ENCODE assay signal across 10 cellular contexts in the genomic region with DNA sequence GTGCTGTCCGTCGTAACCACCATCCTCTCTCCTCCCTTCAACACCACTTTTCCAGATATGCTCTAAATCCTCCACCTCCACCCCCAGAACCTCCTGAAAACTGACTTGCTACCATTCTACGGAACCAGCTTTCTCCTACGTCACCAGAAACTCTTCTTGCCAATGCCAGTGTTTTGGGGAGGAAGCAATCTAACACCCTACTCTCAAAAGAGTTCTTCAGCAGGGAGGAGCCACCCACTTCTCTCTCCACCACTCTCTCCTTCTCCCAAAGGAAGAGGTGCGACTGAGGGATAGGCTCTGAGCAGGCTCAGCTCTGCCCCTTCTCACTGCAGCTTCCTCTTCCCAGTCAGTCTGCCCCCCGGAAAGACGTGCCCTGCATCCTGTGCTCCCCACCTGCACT. TPM values are rescaled to one million over a fixed set of nuclear protein-coding genes. Genes with fewer than 3 reads are reported as not detected.
A peak's percentile ranks its signal among the peaks of the same experiment; 100 is the strongest.
DNase-seq lines count a peak whose midpoint lies in the region; TF ChIP-seq lines count a peak whose summit lies in the region.
"Had no signal": no experiment of that assay in that cellular context is flagged by ENCODE, and none has a peak within 500 bp of the region (broad histone marks: within the 10 kb centered on the region; RNA-seq: fewer than 3 reads in every experiment).

No MANE protein-coding gene starts in this region.

- H3K9me3 ChIP-seq in breast epithelium (no peaks in the 10 kb centered on the region), neuronal stem cell (replicated peaks in 1 of 2; ENCODE audit: control insufficient read depth in 2 of 2, insufficient read depth in 1 of 2, low read depth in 1 of 2, low read length in 2 of 2) (no peaks in the 10 kb centered on the region), Peyer's patch (no peaks in the 10 kb centered on the region)
- H3K9me3 ChIP-seq: heart left ventricle, MG63 had no signal

- H3K4me1 Mint-ChIP-seq in MCF 10A (ENCODE audit: insufficient read depth, unreplicated experiment): peaks cover 36% of the 10 kb centered on the region

- intact Hi-C loops in breast epithelium (cut with DNase I; ENCODE audit: low total_unique reads) (loop anchor here (10.0 kb wide), 1 partner anchor 53 kb away; the partner anchor contains the start of genes S100A1 and S100A13), MCF 10A (cut with micrococcal nuclease) (loop anchor here (1.0 to 2.0 kb wide), 8 partner anchors 37 to 415 kb away; partner anchors contain the start of genes RAB13, S100A13 and SNAPIN)

- H3K79me1 ChIP-seq in neuronal stem cell (ENCODE audit: low read depth, low read length): no peaks in the 10 kb centered on the region

- H3K14ac ChIP-seq in neuronal stem cell (ENCODE audit: low read length): peak overlapping the region; percentile 2

- H3K36me3 ChIP-seq in breast epithelium (no peaks in the 10 kb centered on the region), neuronal stem cell (replicated peaks in 1 of 2; ENCODE audit: control insufficient read depth in 2 of 2, insufficient read depth in 2 of 2, low read length in 2 of 2) (no peaks in the 10 kb centered on the region), Peyer's patch (no peaks in the 10 kb centered on the region)
- H3K36me3 ChIP-seq: heart left ventricle had no signal

- H4K8ac ChIP-seq in neuronal stem cell (ENCODE audit: low read depth, low read length): no peak overlapping the region

- H2BK5ac ChIP-seq in neuronal stem cell (ENCODE audit: low read length): no peak overlapping the region

- no peak overlapping the region for H3K4ac ChIP-seq in neuronal stem cell (ENCODE audit: low read length)

- BruUV-seq in MCF 10A (replicated peaks; lab: Mats Ljungman, UMichigan): no TSS peak

- H3K9ac ChIP-seq in neuronal stem cell (ENCODE audit: low read depth, low read length, poor library complexity): no peak overlapping the region

- H2AK5ac ChIP-seq in neuronal stem cell (ENCODE audit: low read depth, low read length): no peak overlapping the region

- H3K27me3 ChIP-seq in breast epithelium (no peaks in the 10 kb centered on the region), neuronal stem cell (ENCODE audit: control insufficient read depth in 3 of 3, insufficient read depth in 3 of 3, low read depth in 1 of 3, low read length in 3 of 3) (no peaks in the 10 kb centered on the region), Peyer's patch (no peaks in the 10 kb centered on the region)
- H3K27me3 ChIP-seq: heart left ventricle, MG63 had no signal

- POLR2A ChIA-PET in MCF 10A (lab: Yijun Ruan, JAX): interaction anchor here (0.7 to 7.1 kb wide), 20 partner anchors 10 to 415 kb away, joined by 3 to 476 read pairs (median 10); partner anchors contain the start of genes CHTOP, GATAD2B, ILF2 and RAB13

- no peak overlapping the region for H3K27ac Mint-ChIP-seq in MCF 10A (ENCODE audit: low read depth, unreplicated experiment)

- no peaks in the 10 kb centered on the region for H3K9me3 Mint-ChIP-seq in MCF 10A (ENCODE audit: unreplicated experiment)

- no peak overlapping the region for H3K4me3 ChIP-seq in breast epithelium
- H3K4me3 ChIP-seq in neuronal stem cell (ENCODE audit: low read length in 2 of 2): no peak overlapping the region
- H3K4me3 ChIP-seq in Peyer's patch: no peak overlapping the region
- H3K4me3 ChIP-seq: heart left ventricle, MG63 had no signal

- H3K4me1 ChIP-seq in breast epithelium (peaks cover 0 to 16% of the 10 kb centered on the region in 2 donors), neuronal stem cell (ENCODE audit: control insufficient read depth in 2 of 2, insufficient read depth in 1 of 2, low read depth in 1 of 2, low read length in 2 of 2) (peaks cover 14 to 16% of the 10 kb centered on the region in 2 donors), Peyer's patch (peaks cover 1 to 31% (median 5%) of the 10 kb centered on the region in 4 donors)

- TF ChIP-seq CTCF in breast epithelium (IDR thresholded peaks at IDR 0.05): no peak
- TF ChIP-seq CTCF in MCF 10A (IDR thresholded peaks at IDR 0.05; ENCODE audit: unreplicated experiment): no peak
- TF ChIP-seq CTCF in Peyer's patch (IDR thresholded peaks at IDR 0.05): no peak

- H3K36me3 Mint-ChIP-seq in MCF 10A (ENCODE audit: insufficient read depth, unreplicated experiment): no peaks in the 10 kb centered on the region

- CTCF ChIA-PET in MCF 10A (lab: Yijun Ruan, JAX): interaction anchor here (0.6 to 7.5 kb wide), 47 partner anchors 8 to 418 kb away, joined by 3 to 379 read pairs (median 6); partner anchors contain the start of genes CHTOP, ILF2, PGLYRP4 and RAB13

- DNase-seq in breast epithelium (ENCODE audit: low spot score in 2 of 2): no peak
- DNase-seq in MCF 10A (ENCODE audit: unreplicated experiment): no peak
- DNase-seq in dedifferentiated amniotic fluid mesenchymal stem cell (ENCODE audit: extremely low spot score): peak; percentile 12
- DNase-seq in neuronal stem cell (ENCODE audit: low spot score): no peak
- DNase-seq in NCI-H526 treated with DMSO at 0.1 percent for 48 hours (lab: John Stamatoyannopoulos, UW): no peak
- DNase-seq in Peyer's patch: no peak
- no peak for DNase-seq in hepatic stellate cell (ENCODE audit: low spot score)
- DNase-seq in DMS153 (lab: John Stamatoyannopoulos, UW): no peak

- H3K27ac ChIP-seq in breast epithelium: peak overlapping the region; percentile 71 to 84
- no peak overlapping the region for H3K27ac ChIP-seq in neuronal stem cell (replicated peaks; ENCODE audit: low read length)
- H3K27ac ChIP-seq in Peyer's patch: no peak overlapping the region

- no peak overlapping the region for H3K4me3 Mint-ChIP-seq in MCF 10A (ENCODE audit: unreplicated experiment)

- TF ChIP-seq POLR2A in breast epithelium (IDR thresholded peaks at IDR 0.05) (no peak), Peyer's patch (IDR thresholded peaks at IDR 0.05) (no peak)

- H3K4me2 ChIP-seq in neuronal stem cell (ENCODE audit: insufficient read depth, low read length, poor library complexity, severe bottlenecking): no peak overlapping the region

- H2BK15ac ChIP-seq in neuronal stem cell (ENCODE audit: low read length): no peak overlapping the region

- H2BK120ac ChIP-seq in neuronal stem cell (ENCODE audit: low read depth, low read length): peak overlapping the region; percentile 2

- no peak overlapping the region for H3K23ac ChIP-seq in neuronal stem cell (ENCODE audit: low read depth, low read length, poor library complexity)

- no peak overlapping the region for H4K91ac ChIP-seq in neuronal stem cell (ENCODE audit: low read depth, low read length, poor library complexity)

- no peak overlapping the region for H3K18ac ChIP-seq in neuronal stem cell (ENCODE audit: low read length)

- WGBS in neuronal stem cell (ENCODE audit: extremely low coverage in 2 of 2, insufficient read length in 2 of 2, insufficient replicate concordance in 1 of 2), 2 donors: no CpG with 5 or more reads among the region's 7 CpGs

- H2BK12ac ChIP-seq in neuronal stem cell (ENCODE audit: low read length): no peak overlapping the region

- peak overlapping the region; percentile 62 for H2AFZ ChIP-seq in neuronal stem cell (ENCODE audit: low read length)

- H3K27me3 Mint-ChIP-seq in MCF 10A (ENCODE audit: insufficient read depth, unreplicated experiment): no peaks in the 10 kb centered on the region

RNA-seq across cellular contexts. Expression of gene S100A2, which starts 6.1 kb away (rescaled TPM):
- total RNA-seq in breast epithelium (1 to 10 TPM in 1 of 3 donors, under 1 TPM in 1, not detected in 1; 0.33 to 5.4 TPM), MCF 10A (2022) (5,064 and 5,163 TPM in 2 replicates), Peyer's patch (not detected)
- 0.86 TPM for polyA plus RNA-seq in neuronal stem cell (2013, experiment 1 of 2)
- 0.73 TPM for polyA plus RNA-seq in neuronal stem cell (2013, experiment 2 of 2)

RNA-seq across cellular contexts. Expression of gene S100A3, which starts 22.6 kb away (rescaled TPM):
- total RNA-seq in breast epithelium: 1 to 10 TPM in 2 of 3 donors, under 1 TPM in 1; 0.44 to 2.6 (median 2.2) TPM
- 85.7 and 90.0 TPM in 2 replicates for total RNA-seq in MCF 10A (2022)
- 0.07 TPM for polyA plus RNA-seq in neuronal stem cell (2013, experiment 1 of 2)
- 0.15 TPM for polyA plus RNA-seq in neuronal stem cell (2013, experiment 2 of 2)
- not detected for total RNA-seq in Peyer's patch

RNA-seq across cellular contexts. Expression of gene S100A4, which starts 26.1 kb away (rescaled TPM):
- total RNA-seq in breast epithelium (1,000 to 10,000 TPM in 1 of 3 donors, 100 to 1,000 TPM in 2; 177 to 1,015 (median 198) TPM), MCF 10A (2022) (27.2 and 60.7 TPM in 2 replicates), Peyer's patch (100 to 1,000 TPM in 1 of 4 donors, 10 to 100 TPM in 3; 38.2 to 435 (median 53.6) TPM)
- 51.2 TPM for polyA plus RNA-seq in neuronal stem cell (2013, experiment 1 of 2)
- polyA plus RNA-seq in neuronal stem cell (2013, experiment 2 of 2): 52.2 TPM

RNA-seq across cellular contexts. Expression of gene S100A5, which starts 31.0 kb away (rescaled TPM):
- not detected for total RNA-seq in breast epithelium
- total RNA-seq in MCF 10A (2022): not detected in 2 replicates
- polyA plus RNA-seq in neuronal stem cell (2013, experiment 1 of 2): not detected
- polyA plus RNA-seq in neuronal stem cell (2013, experiment 2 of 2): not detected
- not detected for total RNA-seq in Peyer's patch
- total RNA-seq: heart left ventricle had no signal
- polyA plus RNA-seq: heart left ventricle had no signal

RNA-seq across cellular contexts. Expression of gene S100A6, which starts 35.9 kb away (rescaled TPM):
- total RNA-seq in breast epithelium: 100 to 1,000 TPM; 351 to 861 (median 423) TPM
- 2,571 and 2,904 TPM in 2 replicates for total RNA-seq in MCF 10A (2022)
- 17.2 TPM for polyA plus RNA-seq in neuronal stem cell (2013, experiment 1 of 2)
- polyA plus RNA-seq in neuronal stem cell (2013, experiment 2 of 2): 17.4 TPM
- 100 to 1,000 TPM; 321 to 366 (median 334) TPM for total RNA-seq in Peyer's patch

Comparison
In these comparisons a context has a peak if more than half of its experiments do, and no peak if none do; other contexts are left out.
1. RNA of gene S100A2, which starts 6.1 kb away (total RNA-seq): 5,064 to 5,163 TPM in MCF 10A; 0.33 to 5.4 TPM in breast epithelium and not detected in Peyer's patch; every median in the first group is over 100 times any median in the second.
2. RNA of gene S100A3, which starts 22.6 kb away (total RNA-seq): 85.7 to 90.0 TPM in MCF 10A; 0.44 to 2.6 TPM in breast epithelium and not detected in Peyer's patch; every median in the first group is over 10 times any median in the second.
3. H3K27ac ChIP-seq: peak in breast epithelium (2 of 2); none in neuronal stem cell (single experiment) and Peyer's patch (0 of 4).